ENCODE assay signal across 17 cellular contexts in genomic region chr5:118723021-118723338, GRCh38.
DNase-seq lines count a peak whose midpoint lies in the region; ATAC-seq and TF ChIP-seq lines count a peak whose summit lies in the region.
"Had no signal": no experiment of that assay in that cellular context is flagged by ENCODE, and none has a peak within 500 bp of the region (broad histone marks: within the 10 kb centered on the region; RNA-seq: fewer than 3 reads in every experiment).

No MANE protein-coding gene starts in this region.

- H2BK15ac ChIP-seq in H9 (ENCODE audit: low read depth, low read length): no peak overlapping the region

- no peaks in the 10 kb centered on the region for H3K79me1 ChIP-seq in H9 (ENCODE audit: insufficient read depth, low read depth, low read length, poor library complexity, severe bottlenecking)

- peaks cover 8% of the 10 kb centered on the region for H3K27me3 Mint-ChIP-seq in stimulated activated memory B cell treated with anti-CD40 and anti-IgM and Interleukin-4, amounts not matched to agents 10 μg/mL and 1 μg/mL and 100 μg/mL, for 72 hours
- no peaks in the 10 kb centered on the region for H3K27me3 Mint-ChIP-seq in H9 (ENCODE audit: low read depth)
- H3K27me3 Mint-ChIP-seq: activated CD4-positive, alpha-beta memory T cell treated with anti-CD3 and anti-CD28 coated beads for 36 hours; CD4-positive, CD25-positive, alpha-beta regulatory T cell; stimulated activated naive CD8-positive, alpha-beta T cell treated with anti-CD3 and anti-CD28 coated beads, Interleukin-15, amount 100 ng/mL, for 72 hours had no signal

- no peak overlapping the region for H4K91ac ChIP-seq in H9 (ENCODE audit: insufficient read length, low read depth, low read length)

- no peak overlapping the region for H3K27ac Mint-ChIP-seq in stimulated activated memory B cell treated with anti-CD40 and anti-IgM and Interleukin-4, amounts not matched to agents 10 μg/mL and 1 μg/mL and 100 μg/mL, for 72 hours
- H3K27ac Mint-ChIP-seq in H9: no peak overlapping the region
- H3K27ac Mint-ChIP-seq: activated CD4-positive, alpha-beta memory T cell treated with anti-CD3 and anti-CD28 coated beads for 36 hours; CD4-positive, CD25-positive, alpha-beta regulatory T cell; stimulated activated naive CD8-positive, alpha-beta T cell treated with anti-CD3 and anti-CD28 coated beads, Interleukin-15, amount 100 ng/mL, for 72 hours; T-helper 1 cell treated with Interleukin-12 subunit alpha and Interleukin-12 subunit beta and Interleukin-4 antibody, amounts not matched to agents 30 μg/mL and 1 μg/mL, for 36 hours had no signal

- peaks cover 16% of the 10 kb centered on the region for H3K9me3 Mint-ChIP-seq in stimulated activated memory B cell treated with anti-CD40 and anti-IgM and Interleukin-4, amounts not matched to agents 10 μg/mL and 1 μg/mL and 100 μg/mL, for 72 hours
- H3K9me3 Mint-ChIP-seq in H9: peaks cover 6 to 9% of the 10 kb centered on the region in 2 experiments; a peak in 3 of 5 replicates

- no peak overlapping the region for H3K23ac ChIP-seq in H9 (ENCODE audit: insufficient read length, low read depth, low read length)

- no peaks in the 10 kb centered on the region for H3K36me3 Mint-ChIP-seq in stimulated activated memory B cell treated with anti-CD40 and anti-IgM and Interleukin-4, amounts not matched to agents 10 μg/mL and 1 μg/mL and 100 μg/mL, for 72 hours
- no peaks in the 10 kb centered on the region; a peak in 1 of 7 replicates for H3K36me3 Mint-ChIP-seq in H9 (ENCODE audit: insufficient read depth in 1 of 3, low read depth in 3 of 3)
- H3K36me3 Mint-ChIP-seq: activated CD4-positive, alpha-beta memory T cell treated with anti-CD3 and anti-CD28 coated beads for 36 hours; CD4-positive, CD25-positive, alpha-beta regulatory T cell had no signal

- no peak overlapping the region for H3K4me3 ChIP-seq in SJCRH30
- H3K4me3 ChIP-seq: coronary artery had no signal

- H2BK5ac ChIP-seq in H9 (ENCODE audit: insufficient read length, low read length): no peak overlapping the region

- no peak overlapping the region for H2AK5ac ChIP-seq in H9 (ENCODE audit: insufficient read length, low read length)

- H3K4me3 Mint-ChIP-seq in stimulated activated memory B cell treated with anti-CD40 and anti-IgM and Interleukin-4, amounts not matched to agents 10 μg/mL and 1 μg/mL and 100 μg/mL, for 72 hours: no peak overlapping the region
- no peak overlapping the region for H3K4me3 Mint-ChIP-seq in H9
- H3K4me3 Mint-ChIP-seq: activated CD4-positive, alpha-beta memory T cell treated with anti-CD3 and anti-CD28 coated beads for 36 hours; CD4-positive, CD25-positive, alpha-beta regulatory T cell; stimulated activated naive CD8-positive, alpha-beta T cell treated with anti-CD3 and anti-CD28 coated beads, Interleukin-15, amount 100 ng/mL, for 72 hours; T-helper 1 cell treated with Interleukin-12 subunit alpha and Interleukin-12 subunit beta and Interleukin-4 antibody, amounts not matched to agents 30 μg/mL and 1 μg/mL, for 36 hours had no signal

- H2AFZ ChIP-seq in H9 (ENCODE audit: low read length): no peak overlapping the region

- H2BK120ac ChIP-seq in H9 (ENCODE audit: low read depth, low read length, poor library complexity, severe bottlenecking): no peak overlapping the region

- H3K56ac ChIP-seq in H9 (ENCODE audit: insufficient read length, low read depth, low read length): no peak overlapping the region

- peak; percentile 60 to 77 for DNase-seq in SJCRH30
- DNase-seq in NCI-H226: no peak
- no peak for DNase-seq in H9
- no peak for DNase-seq in RKO (ENCODE audit: low spot score)
- DNase-seq: activated CD4-positive, alpha-beta memory T cell treated with anti-CD3 and anti-CD28 coated beads for 36 hours; activated naive CD4-positive, alpha-beta T cell treated with anti-CD3 and anti-CD28 coated beads, Interleukin-2, amount 50 U/mL, for 16 hours; CD4-positive, CD25-positive, alpha-beta regulatory T cell; foreskin keratinocyte; NCI-H774; stimulated activated naive CD8-positive, alpha-beta T cell treated with anti-CD3 and anti-CD28 coated beads, Interleukin-15, amount 100 ng/mL, for 72 hours had no signal

- no peak overlapping the region for H3K14ac ChIP-seq in H9 (ENCODE audit: insufficient read depth, low read length)

- H3K23me2 ChIP-seq in H9 (ENCODE audit: insufficient read length, low read depth, low read length, poor library complexity, severe bottlenecking): no peaks in the 10 kb centered on the region

- H2BK20ac ChIP-seq in H9 (ENCODE audit: low read depth, low read length, poor library complexity, severe bottlenecking): no peak overlapping the region

- H2BK12ac ChIP-seq in H9 (ENCODE audit: insufficient read length, low read depth, low read length): no peak overlapping the region

- no peak overlapping the region for H3K18ac ChIP-seq in H9 (ENCODE audit: insufficient read length, low read depth, low read length)

- peak; percentile 39 for ATAC-seq in GM18868 (IDR thresholded peaks at IDR 0.05; ENCODE audit: unreplicated experiment)
- ATAC-seq in GM21529 (IDR thresholded peaks at IDR 0.05; ENCODE audit: unreplicated experiment): peak; percentile 77
- ATAC-seq in HG03064 (IDR thresholded peaks at IDR 0.05; ENCODE audit: low read depth, unreplicated experiment): peak; percentile 87
- ATAC-seq in stimulated activated memory B cell treated with anti-CD40 and anti-IgM and Interleukin-4, amounts not matched to agents 10 μg/mL and 1 μg/mL and 100 μg/mL, for 72 hours: no peak
- ATAC-seq: foreskin keratinocyte; left lobe of liver; stimulated activated naive CD8-positive, alpha-beta T cell treated with anti-CD3 and anti-CD28 coated beads, Interleukin-15, amount 100 ng/mL, for 72 hours had no signal

- H3K79me2 ChIP-seq in H9 (ENCODE audit: insufficient read depth, low read length): no peaks in the 10 kb centered on the region

- H3K36me3 ChIP-seq in SJCRH30: no peaks in the 10 kb centered on the region

- no peaks in the 10 kb centered on the region for H3K27me3 ChIP-seq in SJCRH30
- H3K27me3 ChIP-seq in H9 (ENCODE audit: insufficient read depth, low read length): no peaks in the 10 kb centered on the region
- H3K27me3 ChIP-seq: foreskin keratinocyte had no signal

- peaks cover 14% of the 10 kb centered on the region for H3K4me1 ChIP-seq in SJCRH30
- no peaks in the 10 kb centered on the region for H3K4me1 ChIP-seq in H9 (ENCODE audit: insufficient read depth, low read length)
- H3K4me1 ChIP-seq: foreskin keratinocyte had no signal

- H3K9me3 ChIP-seq in SJCRH30 (replicated peaks) (no peaks in the 10 kb centered on the region), H9 (ENCODE audit: control insufficient read depth, low read depth, low read length) (no peaks in the 10 kb centered on the region)

- no peak overlapping the region for H3K4me2 ChIP-seq in H9 (ENCODE audit: insufficient read depth, insufficient read length, low read length)

- no peak overlapping the region for H4K8ac ChIP-seq in H9 (replicated peaks; ENCODE audit: insufficient read length, low read depth, low read length)

- no peak for TF ChIP-seq CTCF in H9 (conservative IDR thresholded peaks at IDR 0.05)

- peaks cover 9% of the 10 kb centered on the region for H3K4me1 Mint-ChIP-seq in stimulated activated memory B cell treated with anti-CD40 and anti-IgM and Interleukin-4, amounts not matched to agents 10 μg/mL and 1 μg/mL and 100 μg/mL, for 72 hours
- peaks cover 5 to 8% of the 10 kb centered on the region in 2 experiments for H3K4me1 Mint-ChIP-seq in H9
- H3K4me1 Mint-ChIP-seq: CD4-positive, CD25-positive, alpha-beta regulatory T cell; stimulated activated naive CD8-positive, alpha-beta T cell treated with anti-CD3 and anti-CD28 coated beads, Interleukin-15, amount 100 ng/mL, for 72 hours had no signal

- H3K9ac ChIP-seq in H9 (ENCODE audit: extremely low read depth, insufficient read length, low read length): no peak overlapping the region

- H3K4ac ChIP-seq in H9 (ENCODE audit: low read depth, low read length): no peak overlapping the region

- no peak overlapping the region for H4K5ac ChIP-seq in H9 (ENCODE audit: insufficient read length, low read depth, low read length)

- H3T11ph ChIP-seq in H9 (ENCODE audit: low read length): no peak overlapping the region

- H4K20me1 ChIP-seq in H9 (ENCODE audit: control insufficient read depth, insufficient read depth, insufficient read length): no peaks in the 10 kb centered on the region

- peak overlapping the region; percentile 9; the same call in 1 of the 2 replicates for H3K27ac ChIP-seq in SJCRH30
- no peak overlapping the region for H3K27ac ChIP-seq in H9 (ENCODE audit: insufficient read length, low read depth, low read length)
- H3K27ac ChIP-seq: coronary artery, foreskin keratinocyte had no signal

Comparison
In these comparisons a context has a peak if more than half of its experiments do, and no peak if none do; other contexts are left out.
1. DNase-seq: peak in SJCRH30 (2 of 2); none in NCI-H226 (single experiment), H9 (single experiment) and RKO (single experiment).